ENCODE assay signal across 8 cellular contexts in genomic region chr17:82065193-82065637, GRCh38. TPM values are rescaled to one million over a fixed set of nuclear protein-coding genes. Genes with fewer than 3 reads are reported as not detected.
A peak's percentile ranks its signal among the peaks of the same experiment; 100 is the strongest.
DNase-seq lines count a peak whose midpoint lies in the region; ATAC-seq and TF ChIP-seq lines count a peak whose summit lies in the region.

No MANE protein-coding gene starts in this region.

- H3K36me3 ChIP-seq in WERI-Rb-1 (peaks cover 42% of the 10 kb centered on the region), neuronal stem cell (replicated peaks in 1 of 2; ENCODE audit: control insufficient read depth in 2 of 2, insufficient read depth in 2 of 2, low read length in 2 of 2) (peaks cover 31 to 38% of the 10 kb centered on the region in 2 donors)

- H2AFZ ChIP-seq in neuronal stem cell (ENCODE audit: low read length), result peak overlapping the region; percentile 73

- H2BK15ac ChIP-seq in neuronal stem cell (ENCODE audit: low read length), result no peak overlapping the region

- no CpG with 5 or more reads among the region's 47 CpGs for WGBS in neuronal stem cell (ENCODE audit: extremely low coverage in 2 of 2, insufficient read length in 2 of 2, insufficient replicate concordance in 1 of 2), 2 donors

- ATAC-seq in HG02623 (IDR thresholded peaks at IDR 0.05; ENCODE audit: unreplicated experiment) (peak; percentile 24), esophagus mucosa (peak; percentile 12)

- no peak overlapping the region for H4K91ac ChIP-seq in neuronal stem cell (ENCODE audit: low read depth, low read length, poor library complexity)

- H3K79me1 ChIP-seq in neuronal stem cell (ENCODE audit: low read depth, low read length), result peaks cover 10% of the 10 kb centered on the region

- no peak overlapping the region for H3K4ac ChIP-seq in neuronal stem cell (ENCODE audit: low read length)

- peak overlapping the region; percentile 72 for H3K27ac ChIP-seq in WERI-Rb-1
- no peak overlapping the region for H3K27ac ChIP-seq in neuronal stem cell (replicated peaks; ENCODE audit: low read length)

- no peak overlapping the region for H2BK12ac ChIP-seq in neuronal stem cell (ENCODE audit: low read length)

- peaks cover 7 to 8% of the 10 kb centered on the region in 2 donors for H3K4me1 ChIP-seq in neuronal stem cell (ENCODE audit: control insufficient read depth in 2 of 2, insufficient read depth in 1 of 2, low read depth in 1 of 2, low read length in 2 of 2)

- peak overlapping the region; percentile 73 for H3K23ac ChIP-seq in neuronal stem cell (ENCODE audit: low read depth, low read length, poor library complexity)

- H3K14ac ChIP-seq in neuronal stem cell (ENCODE audit: low read length), result peak overlapping the region; percentile 38

- peak overlapping the region; percentile 97 for H3K4me2 ChIP-seq in neuronal stem cell (ENCODE audit: insufficient read depth, low read length, poor library complexity, severe bottlenecking)

- H2AK5ac ChIP-seq in neuronal stem cell (ENCODE audit: low read depth, low read length), result peak overlapping the region; percentile 97

- H3K9me3 ChIP-seq in WERI-Rb-1 (ENCODE audit: severe bottlenecking), result peaks cover 5% of the 10 kb centered on the region
- no peaks in the 10 kb centered on the region for H3K9me3 ChIP-seq in neuronal stem cell (replicated peaks in 1 of 2; ENCODE audit: control insufficient read depth in 2 of 2, insufficient read depth in 1 of 2, low read depth in 1 of 2, low read length in 2 of 2)

- H3K9ac ChIP-seq in neuronal stem cell (ENCODE audit: low read depth, low read length, poor library complexity), result peak overlapping the region; percentile 90

- peak overlapping the region; percentile 87 for H3K18ac ChIP-seq in neuronal stem cell (ENCODE audit: low read length)

- H3K4me3 ChIP-seq in WERI-Rb-1 (ENCODE audit: low read depth, low read length), result peak overlapping the region; percentile 93
- H3K4me3 ChIP-seq in neuronal stem cell (ENCODE audit: low read length in 2 of 2), result peak overlapping the region; percentile 64 to 98

- DNase-seq in ELR (ENCODE audit: low read depth), result peak; percentile 57
- no peak for DNase-seq in WERI-Rb-1
- no peak for DNase-seq in neuronal stem cell (ENCODE audit: low spot score)
- no peak for DNase-seq in pons (ENCODE audit: low spot score)
- DNase-seq in HT-29 (ENCODE audit: low spot score), result no peak
- DNase-seq in NCI-H1436 treated with DMSO at 0.1 percent for 48 hours (lab: John Stamatoyannopoulos, UW), result no peak

- peak overlapping the region; percentile 65 for H4K8ac ChIP-seq in neuronal stem cell (ENCODE audit: low read depth, low read length)

- no peak overlapping the region for H2BK120ac ChIP-seq in neuronal stem cell (ENCODE audit: low read depth, low read length)

- H3K27me3 ChIP-seq in WERI-Rb-1 (ENCODE audit: insufficient read depth, low read depth, severe bottlenecking) (no peaks in the 10 kb centered on the region), neuronal stem cell (ENCODE audit: control insufficient read depth in 3 of 3, insufficient read depth in 3 of 3, low read depth in 1 of 3, low read length in 3 of 3) (no peaks in the 10 kb centered on the region)

- H2BK5ac ChIP-seq in neuronal stem cell (ENCODE audit: low read length), result no peak overlapping the region

- no peak for TF ChIP-seq CTCF in WERI-Rb-1 (IDR thresholded peaks at IDR 0.05; ENCODE audit: low read depth, low read length)

RNA-seq across cellular contexts. Expression of gene DUS1L, which starts 0.4 kb away (rescaled TPM):
- 78.4 TPM for total RNA-seq in esophagus mucosa
- polyA plus RNA-seq in neuronal stem cell (2013, experiment 1 of 2), result 33.5 TPM
- 31.8 TPM for polyA plus RNA-seq in neuronal stem cell (2013, experiment 2 of 2)
- 320 and 339 TPM in 2 replicates for total RNA-seq in HT-29 (2014; rRNA removed; shearing (Covaris generic))

RNA-seq across cellular contexts. Expression of gene GPS1, which starts 13.5 kb away (rescaled TPM):
- total RNA-seq in esophagus mucosa, result 59.3 TPM
- polyA plus RNA-seq in neuronal stem cell (2013, experiment 1 of 2), result 67.9 TPM
- polyA plus RNA-seq in neuronal stem cell (2013, experiment 2 of 2), result 66.6 TPM
- total RNA-seq in HT-29 (2014; rRNA removed; shearing (Covaris generic)), result 281 and 295 TPM in 2 replicates

RNA-seq across cellular contexts. Expression of gene RFNG, which starts 13.6 kb away (rescaled TPM):
- total RNA-seq in esophagus mucosa, result 21.6 TPM
- polyA plus RNA-seq in neuronal stem cell (2013, experiment 1 of 2), result 25.7 TPM
- polyA plus RNA-seq in neuronal stem cell (2013, experiment 2 of 2), result 26.2 TPM
- 49.5 and 52.6 TPM in 2 replicates for total RNA-seq in HT-29 (2014; rRNA removed; shearing (Covaris generic))

RNA-seq across cellular contexts. Expression of gene DCXR, which starts 27.7 kb away (rescaled TPM):
- 138 TPM for total RNA-seq in esophagus mucosa
- polyA plus RNA-seq in neuronal stem cell (2013, experiment 1 of 2), result 72.9 TPM
- 72.2 TPM for polyA plus RNA-seq in neuronal stem cell (2013, experiment 2 of 2)
- total RNA-seq in HT-29 (2014; rRNA removed; shearing (Covaris generic)), result 167 and 221 TPM in 2 replicates

RNA-seq across cellular contexts. Expression of gene FASN, which starts 32.8 kb away (rescaled TPM):
- total RNA-seq in esophagus mucosa, result 352 TPM
- 128 TPM for polyA plus RNA-seq in neuronal stem cell (2013, experiment 1 of 2)
- polyA plus RNA-seq in neuronal stem cell (2013, experiment 2 of 2), result 131 TPM
- 477 and 592 TPM in 2 replicates for total RNA-seq in HT-29 (2014; rRNA removed; shearing (Covaris generic))
